In genomic region chr13:49437705-49438104, GRCh38 we compare ENCODE assay signal across 25 cellular contexts. TPM values are rescaled to one million over a fixed set of nuclear protein-coding genes. Genes with fewer than 3 reads are reported as not detected.
"Had no signal": no experiment of that assay in that cellular context is flagged by ENCODE, and none has a peak within 500 bp of the region (broad histone marks: within the 10 kb centered on the region; RNA-seq: fewer than 3 reads in every experiment).

No MANE protein-coding gene starts in this region.

- H3K36me3 ChIP-seq: brain microvascular endothelial cell, SJCRH30 had no signal

- ATAC-seq: activated CD4-positive, CD25-positive, alpha-beta regulatory T cell treated with anti-CD3 and anti-CD28 coated beads, Interleukin-2, amount 50 U/mL, for 24 hours; Panc1; WTC11 had no signal

- H3K27ac Mint-ChIP-seq: activated CD4-positive, alpha-beta memory T cell treated with anti-CD3 and anti-CD28 coated beads for 36 hours; activated naive CD8-positive, alpha-beta T cell treated with anti-CD3 and anti-CD28 coated beads for 36 hours had no signal

- H3K36me3 Mint-ChIP-seq: WTC11 had no signal

- H3K27me3 Mint-ChIP-seq: activated CD4-positive, alpha-beta memory T cell treated with anti-CD3 and anti-CD28 coated beads for 36 hours; activated naive CD8-positive, alpha-beta T cell treated with anti-CD3 and anti-CD28 coated beads for 36 hours had no signal

- H3K27me3 ChIP-seq: brain microvascular endothelial cell, SJCRH30 had no signal

- H3K4me3 Mint-ChIP-seq: activated CD4-positive, alpha-beta memory T cell treated with anti-CD3 and anti-CD28 coated beads for 36 hours; activated naive CD8-positive, alpha-beta T cell treated with anti-CD3 and anti-CD28 coated beads for 36 hours; WTC11 had no signal

- H3K9me3 Mint-ChIP-seq: activated CD4-positive, alpha-beta memory T cell treated with anti-CD3 and anti-CD28 coated beads for 36 hours; activated naive CD8-positive, alpha-beta T cell treated with anti-CD3 and anti-CD28 coated beads for 36 hours; WTC11 had no signal

- DNase-seq: activated CD4-positive, alpha-beta memory T cell treated with anti-CD3 and anti-CD28 coated beads for 36 hours; activated CD4-positive, alpha-beta T cell treated with anti-CD3 and anti-CD28 coated beads for 4 hours; activated CD4-positive, alpha-beta T cell treated with anti-CD3 and anti-CD28 coated beads, Interleukin-2, amount 50 U/mL, for 1 hour; activated CD8-positive, alpha-beta memory T cell treated with anti-CD3 and anti-CD28 coated beads, Interleukin-2, amount 50 U/mL, for 48 hours; activated effector memory CD4-positive, alpha-beta T cell treated with Interleukin-2 at 50 U/mL for 16 hours; activated naive CD4-positive, alpha-beta T cell treated with anti-CD3 and anti-CD28 coated beads, Interleukin-2, amount 50 U/mL, for 16 hours; activated naive CD8-positive, alpha-beta T cell treated with anti-CD3 and anti-CD28 coated beads for 36 hours; activated T-cell treated with anti-CD3 and anti-CD28 coated beads, Interleukin-2, amount 50 U/mL, for 48 hours; aorta; brain microvascular endothelial cell; central memory CD4-positive, alpha-beta T cell; MM.1S; NCI-H1092 treated with DMSO at 0.1 percent for 48 hours; NCI-H146; NCI-H187; NCI-H2029 treated with DMSO at 0.1 percent for 48 hours; NCI-H2107; NCI-H226; SHP77; T1000 had no signal

- H3K4me3 ChIP-seq: SJCRH30, SK-N-MC had no signal

- H3K9me3 ChIP-seq: SJCRH30 had no signal

- H3K27ac ChIP-seq: brain microvascular endothelial cell, SJCRH30, SK-N-MC had no signal

RNA-seq across cellular contexts. Expression of gene PHF11, which starts 58.0 kb away (rescaled TPM):
- total RNA-seq: SJCRH30 had no signal
